13 cellular contexts compared by ENCODE assay signal in genomic region chr4:55445921-55446577, GRCh38. TPM values are rescaled to one million over a fixed set of nuclear protein-coding genes. Genes with fewer than 3 reads are reported as not detected.
DNase-seq lines count a peak whose midpoint lies in the region; ATAC-seq and TF ChIP-seq lines count a peak whose summit lies in the region.
"Had no signal": no experiment of that assay in that cellular context is flagged by ENCODE, and none has a peak within 500 bp of the region (broad histone marks: within the 10 kb centered on the region; RNA-seq: fewer than 3 reads in every experiment).

No MANE protein-coding gene starts in this region.

- H3K4me3 Mint-ChIP-seq in activated CD4-positive, alpha-beta T cell treated with anti-CD3 and anti-CD28 coated beads, Interleukin-2, amount 10 ng/mL, durations not matched to agents 7 days and 5 days, result no peak overlapping the region

- ATAC-seq in GM19395 (IDR thresholded peaks at IDR 0.05; ENCODE audit: unreplicated experiment), result no peak
- ATAC-seq: psoas muscle had no signal

- intact Hi-C loops in tibial artery (cut with DNase I; ENCODE audit: low total_unique reads), result no loop called here

- CTCF ChIA-PET in activated CD4-positive, alpha-beta T cell treated with anti-CD3 and anti-CD28 coated beads, Interleukin-2, amount 10 ng/mL, durations not matched to agents 7 days and 5 days (lab: Charles Lee), result interaction anchor here (0.7 to 1.5 kb wide), 4 partner anchors 11 to 51 kb away, joined by 3 to 4 read pairs (median 3); partner anchors contain the start of gene TMEM165

- H3K9me3 Mint-ChIP-seq in activated CD4-positive, alpha-beta T cell treated with anti-CD3 and anti-CD28 coated beads, Interleukin-2, amount 10 ng/mL, durations not matched to agents 7 days and 5 days, result no peaks in the 10 kb centered on the region

- POLR2A ChIA-PET in activated CD4-positive, alpha-beta T cell treated with anti-CD3 and anti-CD28 coated beads, Interleukin-2, amount 10 ng/mL, durations not matched to agents 7 days and 5 days (lab: Charles Lee), result interaction anchor here (0.6 kb wide), 1 partner anchor 98 kb away, joined by 3 read pairs; no protein-coding TSS in a partner anchor

- peaks cover 20% of the 10 kb centered on the region for H3K36me3 Mint-ChIP-seq in activated CD4-positive, alpha-beta T cell treated with anti-CD3 and anti-CD28 coated beads, Interleukin-2, amount 10 ng/mL, durations not matched to agents 7 days and 5 days (ENCODE audit: low read depth)

- H3K4me1 ChIP-seq in SJSA1 (replicated peaks) (peaks cover 15% of the 10 kb centered on the region), skeletal muscle satellite cell (ENCODE audit: control insufficient read depth, insufficient read depth, low read length) (peaks cover 24% of the 10 kb centered on the region), tibial artery (peaks cover 0 to 5% (median 2%) of the 10 kb centered on the region in 4 donors)
- H3K4me1 ChIP-seq: psoas muscle had no signal

- no peak overlapping the region for H3K27ac Mint-ChIP-seq in activated CD4-positive, alpha-beta T cell treated with anti-CD3 and anti-CD28 coated beads, Interleukin-2, amount 10 ng/mL, durations not matched to agents 7 days and 5 days

- H3K4me3 ChIP-seq in SJSA1, result no peak overlapping the region
- H3K4me3 ChIP-seq in skeletal muscle satellite cell (ENCODE audit: low read length), result no peak overlapping the region
- H3K4me3 ChIP-seq in tibial artery, result no peak overlapping the region
- H3K4me3 ChIP-seq: psoas muscle had no signal

- H3K4me1 Mint-ChIP-seq in activated CD4-positive, alpha-beta T cell treated with anti-CD3 and anti-CD28 coated beads, Interleukin-2, amount 10 ng/mL, durations not matched to agents 7 days and 5 days, result peaks cover 12% of the 10 kb centered on the region

- H3K27me3 ChIP-seq in SJSA1 (replicated peaks) (no peaks in the 10 kb centered on the region), skeletal muscle satellite cell (ENCODE audit: control insufficient read depth, insufficient read depth, low read length) (no peaks in the 10 kb centered on the region), tibial artery (no peaks in the 10 kb centered on the region)

- H3K9me3 ChIP-seq in SJSA1 (replicated peaks), result no peaks in the 10 kb centered on the region
- H3K9me3 ChIP-seq in skeletal muscle satellite cell (replicated peaks; ENCODE audit: low read length), result no peaks in the 10 kb centered on the region
- H3K9me3 ChIP-seq in tibial artery, result no peaks in the 10 kb centered on the region
- H3K9me3 ChIP-seq: psoas muscle had no signal

- H3K36me3 ChIP-seq in SJSA1 (peaks cover 71% of the 10 kb centered on the region), skeletal muscle satellite cell (ENCODE audit: insufficient read depth, low read length) (peaks cover 22% of the 10 kb centered on the region), tibial artery (peaks cover 8 to 56% (median 41%) of the 10 kb centered on the region in 3 donors)

- DNase-seq in GM04504 (ENCODE audit: low read depth) (peak; percentile 59), SJSA1 (ENCODE audit: low read depth in 1 of 2, low spot score in 2 of 2) (peak; percentile 49 to 60), fibroblast of peridontal ligament (ENCODE audit: extremely low read depth) (peak; percentile 73), tibial artery (no peak)
- no peak for DNase-seq in activated CD4-positive, alpha-beta T cell treated with anti-CD3 and anti-CD28 coated beads, Interleukin-2, amount 10 ng/mL, durations not matched to agents 7 days and 5 days
- DNase-seq: midbrain, MM.1S, NCI-H2227 treated with DMSO at 0.1 percent for 48 hours, psoas muscle, Right ventricle myocardium superior, WERI-Rb-1 had no signal

- peak overlapping the region; percentile 16 for H3K4me2 ChIP-seq in skeletal muscle satellite cell (ENCODE audit: low read length)

- no peak for TF ChIP-seq CTCF in tibial artery (IDR thresholded peaks at IDR 0.05)

- H3K27me3 Mint-ChIP-seq in activated CD4-positive, alpha-beta T cell treated with anti-CD3 and anti-CD28 coated beads, Interleukin-2, amount 10 ng/mL, durations not matched to agents 7 days and 5 days, result no peaks in the 10 kb centered on the region

- H3K27ac ChIP-seq in SJSA1 (peak overlapping the region; percentile 65), tibial artery (no peak overlapping the region)
- H3K27ac ChIP-seq: psoas muscle, WERI-Rb-1 had no signal

- H3K9ac ChIP-seq in skeletal muscle satellite cell (ENCODE audit: low read depth, low read length), result no peak overlapping the region

RNA-seq across cellular contexts. Expression of gene TMEM165, which starts 50.3 kb away (rescaled TPM):
- total RNA-seq in SJSA1 (2014; rRNA removed; shearing (Covaris generic)), result 178 and 196 TPM in 2 replicates
- total RNA-seq in skeletal muscle satellite cell (2012; rRNA removed), result 106 and 140 TPM in 2 replicates
- total RNA-seq in activated CD4-positive, alpha-beta T cell treated with anti-CD3 and anti-CD28 coated beads, Interleukin-2, amount 10 ng/mL, durations not matched to agents 7 days and 5 days, result 10 to 100 TPM; 61.8 to 61.9 TPM

Comparison
In these comparisons a context has a peak if more than half of its experiments do, and no peak if none do; other contexts are left out.
1. DNase-seq: peak in GM04504 (single experiment), SJSA1 (2 of 2) and fibroblast of peridontal ligament (single experiment); none in tibial artery (0 of 2) and activated CD4-positive, alpha-beta T cell treated with anti-CD3 and anti-CD28 coated beads, Interleukin-2, amount 10 ng/mL, durations not matched to agents 7 days and 5 days (single experiment).